ENCODE assay signal across 1 cellular context in genomic region chr19:12610540-12611360, GRCh38.
TF ChIP-seq lines count a peak whose summit lies in the region.

Gene ZNF490 (minus strand): TSS chr19:12610813. CDS start chr19:12610680, 133 bp downstream.
Gene ZNF791 (plus strand): TSS chr19:12610920. CDS start chr19:12611080, 160 bp downstream.

TF ChIP-seq in HepG2, 621 proteins besides CTCF, POLR2A, EP300 and RAD21 (continued from another document and continues in another):
- TF ChIP-seq ARID3A (IDR thresholded peaks at IDR 0.05; ENCODE audit: low read depth, low read length) (no peak; the same call in 1 of the 2 replicates), ZNF543 (CRISPR knock-in tag; IDR thresholded peaks at IDR 0.05) (peak; percentile 53; the same call in 1 of the 2 replicates), HMG20A (CRISPR knock-in tag; IDR thresholded peaks at IDR 0.05; ENCODE audit: borderline replicate concordance) (no peak), ZNF547 (CRISPR knock-in tag; IDR thresholded peaks at IDR 0.05) (peak; percentile 61; the same call in 1 of the 2 replicates), POLR2AphosphoS5 (IDR thresholded peaks at IDR 0.05; ENCODE audit: low read depth, low read length) (peak; percentile 85), DR1 (CRISPR knock-in tag; IDR thresholded peaks at IDR 0.05) (peak; percentile 86), LRRFIP1 (CRISPR knock-in tag; conservative IDR thresholded peaks at IDR 0.05) (no peak), ZBTB8A (CRISPR knock-in tag; IDR thresholded peaks at IDR 0.05; ENCODE audit: borderline replicate concordance, low read depth) (0 out of 2 replicates have a peak, but pooled peaks have one; percentile 61), BATF2 (CRISPR knock-in tag; IDR thresholded peaks at IDR 0.05) (no peak), PHB2 (IDR thresholded peaks at IDR 0.05; ENCODE audit: partially characterized antibody) (no peak), ZNF512B (CRISPR knock-in tag; IDR thresholded peaks at IDR 0.05; ENCODE audit: borderline replicate concordance) (no peak; the same call in 1 of the 2 replicates), ZNF574 (CRISPR knock-in tag; IDR thresholded peaks at IDR 0.05) (peak; percentile 91), ZNF343 (CRISPR knock-in tag; IDR thresholded peaks at IDR 0.05) (peak; percentile 69; the same call in 1 of the 2 replicates), ELF1 (CRISPR knock-in tag; IDR thresholded peaks at IDR 0.05) (peak; percentile 95), ESRRA (CRISPR knock-in tag; IDR thresholded peaks at IDR 0.05; ENCODE audit: low read depth) (no peak), HOXA9 (CRISPR knock-in tag; IDR thresholded peaks at IDR 0.05; ENCODE audit: borderline replicate concordance) (no peak), ZNF331 (CRISPR knock-in tag; IDR thresholded peaks at IDR 0.05) (peak; percentile 55), ATF6 (CRISPR knock-in tag; conservative IDR thresholded peaks at IDR 0.05) (0 out of 2 replicates have a peak, but pooled peaks have one; percentile 8), ZNF660 (CRISPR knock-in tag; IDR thresholded peaks at IDR 0.05; ENCODE audit: borderline replicate concordance, low read depth) (no peak), NFYC (CRISPR knock-in tag; IDR thresholded peaks at IDR 0.05) (peak; percentile 87), ATF4 (CRISPR knock-in tag; IDR thresholded peaks at IDR 0.05) (no peak), HDAC1 (CRISPR knock-in tag; IDR thresholded peaks at IDR 0.05) (peak; percentile 90), CREM (IDR thresholded peaks at IDR 0.05) (peak; percentile 94), CREM (CRISPR knock-in tag; IDR thresholded peaks at IDR 0.05) (0 out of 2 replicates have a peak, but pooled peaks have one; percentile 4), NR2C2 (CRISPR knock-in tag; IDR thresholded peaks at IDR 0.05; ENCODE audit: borderline replicate concordance) (peak; percentile 87), MED1 (CRISPR knock-in tag; IDR thresholded peaks at IDR 0.05) (peak; percentile 58; the same call in 1 of the 2 replicates), ZNF784 (CRISPR knock-in tag; IDR thresholded peaks at IDR 0.05; ENCODE audit: borderline replicate concordance) (no peak), KLF11 (CRISPR knock-in tag; IDR thresholded peaks at IDR 0.05) (peak; percentile 56; the same call in 1 of the 2 replicates), TARDBP (CRISPR knock-in tag; IDR thresholded peaks at IDR 0.05) (no peak), ZNF3 (CRISPR knock-in tag; IDR thresholded peaks at IDR 0.05) (0 out of 2 replicates have a peak, but pooled peaks have one; percentile 48), TRIM24 (CRISPR knock-in tag; IDR thresholded peaks at IDR 0.05) (no peak), CHCHD3 (CRISPR knock-in tag; IDR thresholded peaks at IDR 0.05) (no peak), ZNF777 (CRISPR knock-in tag; IDR thresholded peaks at IDR 0.05) (no peak), ZNF674 (CRISPR knock-in tag; IDR thresholded peaks at IDR 0.05; ENCODE audit: low read depth) (no peak), ZNF879 (CRISPR knock-in tag; IDR thresholded peaks at IDR 0.05) (0 out of 2 replicates have a peak, but pooled peaks have one; percentile 60), SUZ12 (IDR thresholded peaks at IDR 0.05; ENCODE audit: low read depth, low read length) (no peak), DNMT1 (CRISPR knock-in tag; IDR thresholded peaks at IDR 0.05) (peak; percentile 87; the same call in 1 of the 2 replicates), HMGXB4 (CRISPR knock-in tag; IDR thresholded peaks at IDR 0.05; ENCODE audit: borderline replicate concordance in 1 of 2, low read depth in 1 of 2) (peak; percentile 88 to 94), MTF1 (CRISPR knock-in tag; IDR thresholded peaks at IDR 0.05) (no peak), ZNF337 (CRISPR knock-in tag; IDR thresholded peaks at IDR 0.05; ENCODE audit: borderline replicate concordance, low read depth) (no peak), TRIM22 (IDR thresholded peaks at IDR 0.05) (no peak), ZNF781 (CRISPR knock-in tag; IDR thresholded peaks at IDR 0.05; ENCODE audit: borderline replicate concordance, not compliant biosample characterization) (peak; percentile 92), RFX1 (IDR thresholded peaks at IDR 0.05) (no peak), ATM (IDR thresholded peaks at IDR 0.05; ENCODE audit: borderline replicate concordance) (no peak), NCOA5 (CRISPR knock-in tag; IDR thresholded peaks at IDR 0.05) (no peak), PRMT3 (CRISPR knock-in tag; IDR thresholded peaks at IDR 0.05; ENCODE audit: borderline replicate concordance, low read depth) (no peak; the same call in 1 of the 2 replicates), PCBP2 (optimal IDR thresholded peaks at IDR 0.05; ENCODE audit: low read depth, low read length, poor library complexity, severe bottlenecking) (no peak), ZKSCAN8 (CRISPR knock-in tag; IDR thresholded peaks at IDR 0.05; ENCODE audit: borderline replicate concordance) (0 out of 2 replicates have a peak, but pooled peaks have one; percentile 48), ATF7 (IDR thresholded peaks at IDR 0.05) (no peak), ATF7 (CRISPR knock-in tag; IDR thresholded peaks at IDR 0.05) (peak; percentile 60; the same call in 1 of the 2 replicates)
